ENCODE assay signal across 14 cellular contexts in the genomic region with DNA sequence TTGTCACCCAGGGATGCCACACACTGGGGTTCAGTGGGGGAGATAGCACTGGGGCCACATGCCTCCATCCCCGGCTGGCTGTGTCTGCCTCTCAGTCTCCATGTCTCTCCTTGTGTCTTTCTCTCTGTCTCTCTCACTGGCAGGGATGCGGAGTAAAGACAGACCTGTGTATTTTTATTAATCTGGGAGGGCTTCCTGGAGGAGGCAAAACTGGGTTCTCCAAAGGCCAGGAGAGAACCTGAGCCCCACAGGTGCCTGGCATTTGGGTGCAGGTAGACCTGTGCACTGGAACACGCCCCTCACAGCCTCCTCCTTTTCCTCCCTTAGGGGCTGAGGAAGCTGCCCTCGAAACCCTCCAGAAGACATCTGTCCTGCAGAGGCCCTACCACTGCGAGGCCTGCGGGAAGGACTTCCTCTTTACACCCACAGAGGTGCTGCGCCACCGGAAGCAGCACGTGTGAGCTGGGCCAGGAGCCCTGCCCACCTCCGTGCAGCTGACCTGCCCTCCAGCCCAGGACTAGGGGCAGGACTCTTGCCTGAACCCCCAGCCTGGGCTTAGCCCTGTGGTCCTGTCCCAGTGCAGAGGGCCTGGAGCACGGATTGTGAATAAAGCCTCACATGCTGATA. TPM values are rescaled to one million over a fixed set of nuclear protein-coding genes. Genes with fewer than 3 reads are reported as not detected.
A peak's percentile ranks its signal among the peaks of the same experiment; 100 is the strongest.
DNase-seq lines count a peak whose midpoint lies in the region; ATAC-seq and TF ChIP-seq lines count a peak whose summit lies in the region.
"Had no signal": no experiment of that assay in that cellular context is flagged by ENCODE, and none has a peak within 500 bp of the region (broad histone marks: within the 10 kb centered on the region; RNA-seq: fewer than 3 reads in every experiment).

No MANE protein-coding gene starts in this region.

- peak overlapping the region in 1 of 5 donors; percentile 24 for H3K27ac ChIP-seq in stomach
- H3K27ac ChIP-seq in ascending aorta, result no peak overlapping the region

- peaks cover 15% of the 10 kb centered on the region for H3K4me1 Mint-ChIP-seq in glutamatergic neuron (ENCODE audit: low read depth, unreplicated experiment)

- H3K36me3 Mint-ChIP-seq in glutamatergic neuron (ENCODE audit: unreplicated experiment), result peaks cover 4% of the 10 kb centered on the region

- TF ChIP-seq POLR2A in stomach (IDR thresholded peaks at IDR 0.05), result no peak

- ATAC-seq in HG03342 (IDR thresholded peaks at IDR 0.05; ENCODE audit: unreplicated experiment) (no peak), HG02981 (IDR thresholded peaks at IDR 0.05; ENCODE audit: unreplicated experiment) (no peak)
- ATAC-seq: SK-N-SH treated with all-trans-retinoic acid at 6 μM for 48 hours had no signal

- peak; percentile 2 for DNase-seq in activated effector memory CD4-positive, alpha-beta T cell treated with Interleukin-2 at 50 U/mL for 16 hours
- DNase-seq in activated effector memory CD4-positive, alpha-beta T cell treated with anti-CD3 and anti-CD28 coated beads, Interleukin-2, amount 50 U/mL, for 16 hours, result no peak
- DNase-seq in NOMO-1 treated with dmso at 0.1 percent for 144 hours (lab: John Stamatoyannopoulos, UW; ENCODE audit: unreplicated experiment) (peak; percentile 36), glutamatergic neuron (no peak), stomach (peak; percentile 30), ascending aorta (ENCODE audit: low spot score in 2 of 2) (no peak)
- DNase-seq: cerebellar nuclear complex, Kasumi-1, NCI-H524, posterior cingulate gyrus had no signal

- no peak overlapping the region for H3K4me3 Mint-ChIP-seq in glutamatergic neuron (ENCODE audit: unreplicated experiment)

- no peaks in the 10 kb centered on the region for H3K9me3 ChIP-seq in stomach
- no peaks in the 10 kb centered on the region for H3K9me3 ChIP-seq in ascending aorta
- H3K9me3 ChIP-seq: HAP-1 had no signal

- H3K36me3 ChIP-seq in stomach, result peaks cover 34 to 59% (median 58%) of the 10 kb centered on the region in 4 donors
- peaks cover 34 to 55% of the 10 kb centered on the region in 2 donors for H3K36me3 ChIP-seq in ascending aorta

- WGBS in stomach, 5 donors, result 71 to 97% (median 78%) methylated on average over 4 to 11 of the region's 11 CpGs

- H3K4me1 ChIP-seq in stomach (peaks cover 0 to 19% (median 2%) of the 10 kb centered on the region in 4 donors), ascending aorta (no peaks in the 10 kb centered on the region)
- H3K4me1 ChIP-seq: HAP-1 had no signal

- TF ChIP-seq EP300 in stomach (IDR thresholded peaks at IDR 0.05), result no peak

- H3K9me3 Mint-ChIP-seq in glutamatergic neuron (ENCODE audit: unreplicated experiment), result peaks cover 8% of the 10 kb centered on the region

- TF ChIP-seq CTCF in glutamatergic neuron (IDR thresholded peaks at IDR 0.05; ENCODE audit: partially characterized antibody, unreplicated experiment), result no peak
- TF ChIP-seq CTCF in stomach (IDR thresholded peaks at IDR 0.05), result no peak
- no peak for TF ChIP-seq CTCF in ascending aorta (IDR thresholded peaks at IDR 0.05)

- intact Hi-C loops in stomach (cut with DNase I; ENCODE audit: low total_unique reads) (loop anchor here (10.0 kb wide), 1 partner anchor 77 kb away; a partner anchor contains a TSS), ascending aorta (cut with DNase I) (no loop called here)

- H3K4me3 ChIP-seq in stomach (no peak overlapping the region), ascending aorta (no peak overlapping the region)
- H3K4me3 ChIP-seq: HAP-1 had no signal

- H3K27me3 ChIP-seq in stomach, result no peaks in the 10 kb centered on the region
- no peaks in the 10 kb centered on the region for H3K27me3 ChIP-seq in ascending aorta

- H3K27ac Mint-ChIP-seq in glutamatergic neuron (ENCODE audit: unreplicated experiment), result peak overlapping the region; percentile 78

- peaks cover 14% of the 10 kb centered on the region for H3K27me3 Mint-ChIP-seq in glutamatergic neuron (ENCODE audit: unreplicated experiment)

RNA-seq across cellular contexts. Expression of a gene that starts 32.7 kb away (rescaled TPM):
- 119 TPM for total RNA-seq in glutamatergic neuron (ENCODE audit: unreplicated experiment)
- total RNA-seq in stomach, result 10 to 100 TPM in 4 of 5 donors, 1 to 10 TPM in 1; 8.1 to 28.6 (median 13.4) TPM
- 1 to 10 TPM; 6.9 to 9.7 (median 9.0) TPM for polyA plus RNA-seq in stomach
- total RNA-seq in ascending aorta, result 8.0 TPM

RNA-seq across cellular contexts. Expression of a gene that starts 37.6 kb away (rescaled TPM):
- 255 TPM for total RNA-seq in glutamatergic neuron (ENCODE audit: unreplicated experiment)
- 10 to 100 TPM in 3 of 5 donors, 1 to 10 TPM in 2; 3.1 to 18.2 (median 10.5) TPM for total RNA-seq in stomach
- polyA plus RNA-seq in stomach, result 10 to 100 TPM; 11.9 to 16.7 (median 15.3) TPM
- total RNA-seq in ascending aorta, result 28.6 TPM

RNA-seq across cellular contexts. Expression of a gene that starts 49.8 kb away (rescaled TPM):
- not detected for total RNA-seq in glutamatergic neuron (ENCODE audit: unreplicated experiment)
- 10 to 100 TPM in 1 of 5 donors, under 1 TPM in 2, not detected in 2; 0.73 to 11.1 (median 0.87) TPM for total RNA-seq in stomach
- under 1 TPM; 0.13 to 0.93 (median 0.76) TPM for polyA plus RNA-seq in stomach
- total RNA-seq in ascending aorta, result 18.3 TPM

Comparison
In these comparisons a context has a peak if more than half of its experiments do, and no peak if none do; other contexts are left out.
1. DNase-seq: peak in activated effector memory CD4-positive, alpha-beta T cell treated with Interleukin-2 at 50 U/mL for 16 hours (single experiment), NOMO-1 treated with dmso at 0.1 percent for 144 hours (single experiment) and stomach (single experiment); none in activated effector memory CD4-positive, alpha-beta T cell treated with anti-CD3 and anti-CD28 coated beads, Interleukin-2, amount 50 U/mL, for 16 hours (single experiment), glutamatergic neuron (single experiment) and ascending aorta (0 of 2).